ENCODE assay signal across 1 cellular context in the genomic region with DNA sequence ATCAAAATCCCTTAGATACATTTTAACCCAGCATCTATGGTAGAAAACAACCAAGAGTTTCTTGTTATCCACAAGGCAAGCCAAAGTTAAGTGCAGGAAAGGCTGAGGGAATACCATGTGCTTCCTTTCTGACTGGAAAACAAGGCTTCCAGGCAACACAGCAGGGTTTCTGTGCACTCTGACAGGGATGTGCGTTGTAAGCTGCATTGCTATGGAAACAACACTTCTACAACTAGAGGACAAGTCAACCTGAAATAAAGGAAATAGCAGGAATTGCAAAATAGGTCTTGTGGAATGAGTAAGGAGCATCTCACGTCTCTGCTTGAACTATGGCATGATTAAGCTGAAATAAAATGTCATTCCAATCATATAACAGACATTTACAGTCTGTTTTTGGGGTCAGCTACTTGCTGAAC.
TF ChIP-seq lines count a peak whose summit lies in the region.

No MANE protein-coding gene starts in this region.

TF ChIP-seq in GM23338, 12 proteins besides CTCF, POLR2A, EP300 and RAD21 (continued from another document):
- TF ChIP-seq, protein P1, sequence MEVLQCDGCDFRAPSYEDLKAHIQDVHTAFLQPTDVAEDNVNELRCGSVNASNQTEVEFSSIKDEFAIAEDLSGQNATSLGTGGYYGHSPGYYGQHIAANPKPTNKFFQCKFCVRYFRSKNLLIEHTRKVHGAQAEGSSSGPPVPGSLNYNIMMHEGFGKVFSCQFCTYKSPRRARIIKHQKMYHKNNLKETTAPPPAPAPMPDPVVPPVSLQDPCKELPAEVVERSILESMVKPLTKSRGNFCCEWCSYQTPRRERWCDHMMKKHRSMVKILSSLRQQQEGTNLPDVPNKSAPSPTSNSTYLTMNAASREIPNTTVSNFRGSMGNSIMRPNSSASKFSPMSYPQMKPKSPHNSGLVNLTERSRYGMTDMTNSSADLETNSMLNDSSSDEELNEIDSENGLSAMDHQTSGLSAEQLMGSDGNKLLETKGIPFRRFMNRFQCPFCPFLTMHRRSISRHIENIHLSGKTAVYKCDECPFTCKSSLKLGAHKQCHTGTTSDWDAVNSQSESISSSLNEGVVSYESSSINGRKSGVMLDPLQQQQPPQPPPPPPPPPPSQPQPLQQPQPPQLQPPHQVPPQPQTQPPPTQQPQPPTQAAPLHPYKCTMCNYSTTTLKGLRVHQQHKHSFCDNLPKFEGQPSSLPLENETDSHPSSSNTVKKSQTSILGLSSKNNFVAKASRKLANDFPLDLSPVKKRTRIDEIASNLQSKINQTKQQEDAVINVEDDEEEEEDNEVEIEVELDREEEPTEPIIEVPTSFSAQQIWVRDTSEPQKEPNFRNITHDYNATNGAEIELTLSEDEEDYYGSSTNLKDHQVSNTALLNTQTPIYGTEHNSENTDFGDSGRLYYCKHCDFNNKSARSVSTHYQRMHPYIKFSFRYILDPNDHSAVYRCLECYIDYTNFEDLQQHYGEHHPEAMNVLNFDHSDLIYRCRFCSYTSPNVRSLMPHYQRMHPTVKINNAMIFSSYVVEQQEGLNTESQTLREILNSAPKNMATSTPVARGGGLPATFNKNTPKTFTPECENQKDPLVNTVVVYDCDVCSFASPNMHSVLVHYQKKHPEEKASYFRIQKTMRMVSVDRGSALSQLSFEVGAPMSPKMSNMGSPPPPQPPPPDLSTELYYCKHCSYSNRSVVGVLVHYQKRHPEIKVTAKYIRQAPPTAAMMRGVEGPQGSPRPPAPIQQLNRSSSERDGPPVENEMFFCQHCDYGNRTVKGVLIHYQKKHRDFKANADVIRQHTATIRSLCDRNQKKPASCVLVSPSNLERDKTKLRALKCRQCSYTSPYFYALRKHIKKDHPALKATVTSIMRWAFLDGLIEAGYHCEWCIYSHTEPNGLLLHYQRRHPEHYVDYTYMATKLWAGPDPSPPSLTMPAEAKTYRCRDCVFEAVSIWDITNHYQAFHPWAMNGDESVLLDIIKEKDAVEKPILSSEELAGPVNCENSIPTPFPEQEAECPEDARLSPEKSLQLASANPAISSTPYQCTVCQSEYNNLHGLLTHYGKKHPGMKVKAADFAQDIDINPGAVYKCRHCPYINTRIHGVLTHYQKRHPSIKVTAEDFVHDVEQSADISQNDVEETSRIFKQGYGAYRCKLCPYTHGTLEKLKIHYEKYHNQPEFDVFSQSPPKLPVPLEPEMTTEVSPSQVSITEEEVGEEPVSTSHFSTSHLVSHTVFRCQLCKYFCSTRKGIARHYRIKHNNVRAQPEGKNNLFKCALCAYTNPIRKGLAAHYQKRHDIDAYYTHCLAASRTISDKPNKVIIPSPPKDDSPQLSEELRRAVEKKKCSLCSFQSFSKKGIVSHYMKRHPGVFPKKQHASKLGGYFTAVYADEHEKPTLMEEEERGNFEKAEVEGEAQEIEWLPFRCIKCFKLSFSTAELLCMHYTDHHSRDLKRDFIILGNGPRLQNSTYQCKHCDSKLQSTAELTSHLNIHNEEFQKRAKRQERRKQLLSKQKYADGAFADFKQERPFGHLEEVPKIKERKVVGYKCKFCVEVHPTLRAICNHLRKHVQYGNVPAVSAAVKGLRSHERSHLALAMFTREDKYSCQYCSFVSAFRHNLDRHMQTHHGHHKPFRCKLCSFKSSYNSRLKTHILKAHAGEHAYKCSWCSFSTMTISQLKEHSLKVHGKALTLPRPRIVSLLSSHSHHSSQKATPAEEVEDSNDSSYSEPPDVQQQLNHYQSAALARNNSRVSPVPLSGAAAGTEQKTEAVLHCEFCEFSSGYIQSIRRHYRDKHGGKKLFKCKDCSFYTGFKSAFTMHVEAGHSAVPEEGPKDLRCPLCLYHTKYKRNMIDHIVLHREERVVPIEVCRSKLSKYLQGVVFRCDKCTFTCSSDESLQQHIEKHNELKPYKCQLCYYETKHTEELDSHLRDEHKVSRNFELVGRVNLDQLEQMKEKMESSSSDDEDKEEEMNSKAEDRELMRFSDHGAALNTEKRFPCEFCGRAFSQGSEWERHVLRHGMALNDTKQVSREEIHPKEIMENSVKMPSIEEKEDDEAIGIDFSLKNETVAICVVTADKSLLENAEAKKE (CRISPR knock-in tag; IDR thresholded peaks at IDR 0.05): no peak
- no peak for TF ChIP-seq NANOG (IDR thresholded peaks at IDR 0.05; ENCODE audit: borderline replicate concordance)
